Comparison of ENCODE assay signal across 24 cellular contexts in the genomic region with DNA sequence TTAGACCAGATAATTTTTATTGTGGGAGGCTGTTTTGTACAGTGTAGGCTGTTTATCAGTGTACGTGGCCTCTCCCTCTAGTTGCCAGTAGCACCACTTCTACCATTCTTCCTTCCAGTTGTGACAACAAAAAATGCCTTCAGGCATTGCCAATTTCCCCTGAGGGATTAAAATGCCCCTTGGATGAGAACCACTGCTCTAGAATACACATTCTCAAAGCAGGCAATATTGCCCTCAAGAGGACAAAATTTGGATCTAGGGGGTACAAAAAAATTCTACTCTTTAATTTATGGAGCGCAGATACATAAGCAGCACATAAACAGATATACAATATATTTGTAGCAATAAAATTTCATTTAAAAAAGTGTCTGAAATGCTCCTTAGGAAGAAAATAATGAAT.
DNase-seq lines count a peak whose midpoint lies in the region; ATAC-seq and TF ChIP-seq lines count a peak whose summit lies in the region.
"Had no signal": no experiment of that assay in that cellular context is flagged by ENCODE, and none has a peak within 500 bp of the region (broad histone marks: within the 10 kb centered on the region; RNA-seq: fewer than 3 reads in every experiment).

No MANE protein-coding gene starts in this region.

- DNase-seq in cardiac muscle cell (ENCODE audit: low read depth in 1 of 2, low spot score in 1 of 2) (peak in 1 of 2 donors; percentile 27), Right ventricle myocardium inferior (ENCODE audit: missing footprints) (no peak), NB4 (ENCODE audit: low read depth) (peak; percentile 12), chondrocyte (ENCODE audit: low spot score) (no peak), HT-29 (ENCODE audit: low spot score) (no peak), inferior parietal cortex (ENCODE audit: extremely low spot score) (no peak)
- DNase-seq in activated CD8-positive, alpha-beta memory T cell treated with anti-CD3 and anti-CD28 coated beads, Interleukin-2, amount 50 U/mL, for 48 hours, result no peak
- DNase-seq: activated CD4-positive, alpha-beta memory T cell treated with anti-CD3 and anti-CD28 coated beads for 36 hours; aorta; mammary epithelial cell; NCI-H1048; NCI-H187; NCI-H226; NCI-H748 treated with DMSO at 0.1 percent for 48 hours; PC-3; SHP77 treated with DMSO at 0.1 percent for 48 hours had no signal

- no peak for ATAC-seq in Right ventricle myocardium inferior
- ATAC-seq in HG02840 (IDR thresholded peaks at IDR 0.05; ENCODE audit: low FRiP score, unreplicated experiment), result no peak
- ATAC-seq: A549, PC-3 had no signal

- intact Hi-C loops in Right ventricle myocardium inferior (cut with DNase I), result no loop called here

- no peak overlapping the region for H3K4me3 Mint-ChIP-seq in chondrocyte (ENCODE audit: unreplicated experiment)
- H3K4me3 Mint-ChIP-seq: activated CD4-positive, alpha-beta memory T cell treated with anti-CD3 and anti-CD28 coated beads for 36 hours; activated naive CD8-positive, alpha-beta T cell; central memory CD8-positive, alpha-beta T cell; type B pancreatic cell had no signal

- H3K4me3 ChIP-seq in cardiac muscle cell (no peak overlapping the region), NB4 (ENCODE audit: low read depth, low read length) (no peak overlapping the region)
- H3K4me3 ChIP-seq: A549 had no signal

- no peaks in the 10 kb centered on the region for H3K9me3 Mint-ChIP-seq in chondrocyte (ENCODE audit: low read depth)
- H3K9me3 Mint-ChIP-seq: activated CD4-positive, alpha-beta memory T cell treated with anti-CD3 and anti-CD28 coated beads for 36 hours; central memory CD8-positive, alpha-beta T cell had no signal

- H3K36me3 Mint-ChIP-seq in chondrocyte (ENCODE audit: low read depth), result no peaks in the 10 kb centered on the region
- H3K36me3 Mint-ChIP-seq: activated CD4-positive, alpha-beta memory T cell treated with anti-CD3 and anti-CD28 coated beads for 36 hours; activated naive CD8-positive, alpha-beta T cell; type B pancreatic cell had no signal

- H3K4me1 Mint-ChIP-seq in chondrocyte (ENCODE audit: low read depth), result peaks cover 11% of the 10 kb centered on the region

- no peaks in the 10 kb centered on the region for H3K9me3 ChIP-seq in cardiac muscle cell (ENCODE audit: low read depth)
- H3K9me3 ChIP-seq: A549, neutrophil had no signal

- H3K27ac Mint-ChIP-seq in chondrocyte (ENCODE audit: unreplicated experiment), result no peak overlapping the region
- H3K27ac Mint-ChIP-seq: activated CD4-positive, alpha-beta memory T cell treated with anti-CD3 and anti-CD28 coated beads for 36 hours; activated naive CD8-positive, alpha-beta T cell; progenitor cell of endocrine pancreas; type B pancreatic cell had no signal

- no peak overlapping the region for H3K27ac ChIP-seq in cardiac muscle cell
- H3K27ac ChIP-seq: A549, KMS-11, neutrophil had no signal

- TF ChIP-seq CTCF in cardiac muscle cell (IDR thresholded peaks at IDR 0.05; ENCODE audit: low read depth, low read length) (peak; percentile 4), NB4 (IDR thresholded peaks at IDR 0.05; ENCODE audit: low read depth, low read length) (no peak), chondrocyte (IDR thresholded peaks at IDR 0.05) (peak; percentile 42)

- TF ChIP-seq POLR2A in NB4 (IDR thresholded peaks at IDR 0.05; ENCODE audit: extremely low read depth, insufficient read length), result no peak

- no peaks in the 10 kb centered on the region for H3K36me3 ChIP-seq in cardiac muscle cell
- H3K36me3 ChIP-seq: neutrophil had no signal

- no peaks in the 10 kb centered on the region for H3K27me3 Mint-ChIP-seq in chondrocyte (ENCODE audit: low read depth)
- H3K27me3 Mint-ChIP-seq: progenitor cell of endocrine pancreas, type B pancreatic cell had no signal

- no peaks in the 10 kb centered on the region for H3K4me1 ChIP-seq in cardiac muscle cell (ENCODE audit: low read depth)
- H3K4me1 ChIP-seq: A549 had no signal

- no peaks in the 10 kb centered on the region for H3K27me3 ChIP-seq in cardiac muscle cell
- H3K27me3 ChIP-seq: neutrophil had no signal
